8 cellular contexts compared by ENCODE assay signal in the genomic region with DNA sequence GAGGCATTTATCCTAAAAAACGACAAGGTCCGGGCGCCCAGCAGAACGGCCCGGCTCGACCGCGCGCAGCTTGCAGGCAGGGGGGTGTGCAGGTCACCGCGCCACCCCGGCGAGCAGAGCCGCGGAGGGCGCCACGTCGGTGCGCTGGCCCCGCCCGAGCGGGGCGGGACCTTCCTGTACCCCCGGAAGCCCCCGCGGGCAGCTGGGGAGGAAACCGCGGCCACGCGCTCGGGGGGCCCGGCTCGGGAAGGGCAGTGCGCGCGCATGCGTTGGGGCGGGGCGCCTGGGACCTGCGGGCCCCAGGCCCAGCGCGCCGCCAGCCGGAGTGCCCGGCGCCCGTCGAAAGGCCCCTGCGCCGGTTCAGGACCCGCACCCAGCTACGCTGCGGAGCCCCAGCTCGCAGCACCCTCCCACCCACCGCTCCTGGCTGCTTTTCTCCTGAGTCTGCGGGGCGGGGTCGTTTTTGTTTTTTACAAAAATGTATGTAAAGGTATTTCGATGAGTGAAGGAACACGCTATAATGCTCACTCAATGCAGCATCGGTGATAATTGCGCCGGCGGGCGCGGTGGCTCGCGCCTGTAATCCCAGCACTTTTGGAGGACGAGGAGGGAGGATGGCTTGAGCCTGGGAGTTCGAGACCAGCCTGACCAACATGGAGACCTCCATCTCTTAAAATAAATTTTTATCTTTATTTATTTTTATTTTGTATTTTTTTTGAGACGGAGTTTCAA. TPM values are rescaled to one million over a fixed set of nuclear protein-coding genes. Genes with fewer than 3 reads are reported as not detected.
DNase-seq lines count a peak whose midpoint lies in the region; ATAC-seq, FAIRE-seq and TF ChIP-seq lines count a peak whose summit lies in the region.

No MANE protein-coding gene starts in this region.

- CTCF ChIA-PET in AG04450 (lab: Charles Lee): no interaction called here

- peaks cover 3% of the 10 kb centered on the region for H3K27me3 Mint-ChIP-seq in activated T-helper 1 cell treated with anti-CD3 and anti-CD28 coated beads, Interleukin-12 subunit alpha, Interleukin-12 subunit beta, Interleukin-2, Interleukin-4 antibody, amounts not matched to agents 30 ng/mL and 10 ng/mL and 1 ng/mL, durations not matched to agents 14 hours and 24 hours and 36 hours (ENCODE audit: insufficient read depth)

- POLR2A ChIA-PET in AG04450 (lab: Yijun Ruan, JAX): no interaction called here

- H3K9me3 ChIP-seq in AG04450 (ENCODE audit: control insufficient read depth, insufficient read depth, low read length) (no peaks in the 10 kb centered on the region; the same call in 1 of the 2 replicates), MG63 (no peaks in the 10 kb centered on the region), pancreas (no peaks in the 10 kb centered on the region), thymus (ENCODE audit: control insufficient read depth) (no peaks in the 10 kb centered on the region)

- peak overlapping the region; percentile 72 for H3K4me3 Mint-ChIP-seq in activated T-helper 1 cell treated with anti-CD3 and anti-CD28 coated beads, Interleukin-12 subunit alpha, Interleukin-12 subunit beta, Interleukin-2, Interleukin-4 antibody, amounts not matched to agents 30 ng/mL and 10 ng/mL and 1 ng/mL, durations not matched to agents 14 hours and 24 hours and 36 hours

- intact Hi-C loops in activated T-helper 1 cell treated with anti-CD3 and anti-CD28 coated beads, Interleukin-12 subunit alpha, Interleukin-12 subunit beta, Interleukin-2, Interleukin-4 antibody, amounts not matched to agents 30 ng/mL and 10 ng/mL and 1 ng/mL, durations not matched to agents 14 hours and 24 hours and 36 hours (cut with micrococcal nuclease): no loop called here
- intact Hi-C loops in pancreas (cut with DNase I): no loop called here

- H3K4me1 Mint-ChIP-seq in activated T-helper 1 cell treated with anti-CD3 and anti-CD28 coated beads, Interleukin-12 subunit alpha, Interleukin-12 subunit beta, Interleukin-2, Interleukin-4 antibody, amounts not matched to agents 30 ng/mL and 10 ng/mL and 1 ng/mL, durations not matched to agents 14 hours and 24 hours and 36 hours (ENCODE audit: low read depth): peaks cover 8% of the 10 kb centered on the region

- FAIRE-seq in pancreas (lab: Jason Lieb, UNC): no peak

- H3K4me3 ChIP-seq in AG04450 (ENCODE audit: low read depth, low read length): peak overlapping the region; percentile 55
- peak overlapping the region; percentile 53 for H3K4me3 ChIP-seq in MG63
- peak overlapping the region; percentile 48 to 71 for H3K4me3 ChIP-seq in foreskin fibroblast (ENCODE audit: low read depth in 1 of 2, low read length in 2 of 2)
- H3K4me3 ChIP-seq in pancreas: peak overlapping the region; percentile 14 to 50 (median 36)
- peak overlapping the region; percentile 74 for H3K4me3 ChIP-seq in thymus (ENCODE audit: low read length)

- peak; percentile 78 for ATAC-seq in GM19397 (IDR thresholded peaks at IDR 0.05; ENCODE audit: unreplicated experiment)
- ATAC-seq in pancreas: peak; percentile 86 to 92 (median 89)

- H3K9me3 Mint-ChIP-seq in activated T-helper 1 cell treated with anti-CD3 and anti-CD28 coated beads, Interleukin-12 subunit alpha, Interleukin-12 subunit beta, Interleukin-2, Interleukin-4 antibody, amounts not matched to agents 30 ng/mL and 10 ng/mL and 1 ng/mL, durations not matched to agents 14 hours and 24 hours and 36 hours: no peaks in the 10 kb centered on the region

- WGBS in pancreas, 2 donors: 3 to 8% methylated on average over 71 of the region's 71 CpGs
- WGBS in thymus: 3% methylated on average over 71 of the region's 71 CpGs

- H3K27me3 ChIP-seq in AG04450 (ENCODE audit: control insufficient read depth, insufficient read depth, low read length): no peaks in the 10 kb centered on the region
- H3K27me3 ChIP-seq in MG63: no peaks in the 10 kb centered on the region
- H3K27me3 ChIP-seq in pancreas: no peaks in the 10 kb centered on the region
- H3K27me3 ChIP-seq in thymus (ENCODE audit: control insufficient read depth, insufficient read depth): no peaks in the 10 kb centered on the region

- TF ChIP-seq CTCF in AG04450 (IDR thresholded peaks at IDR 0.05; ENCODE audit: low read depth, low read length) (no peak), foreskin fibroblast (IDR thresholded peaks at IDR 0.05; ENCODE audit: low read depth, low read length) (no peak), pancreas (IDR thresholded peaks at IDR 0.05) (no peak)

- H3K36me3 ChIP-seq in MG63 (no peaks in the 10 kb centered on the region), pancreas (no peaks in the 10 kb centered on the region), thymus (ENCODE audit: control insufficient read depth, insufficient read depth) (no peaks in the 10 kb centered on the region)

- H3K4me1 ChIP-seq in pancreas (peaks cover 0 to 5% (median 0%) of the 10 kb centered on the region in 3 donors), thymus (ENCODE audit: control insufficient read depth, insufficient read depth, low read length) (no peaks in the 10 kb centered on the region)

- H3K27ac Mint-ChIP-seq in activated T-helper 1 cell treated with anti-CD3 and anti-CD28 coated beads, Interleukin-12 subunit alpha, Interleukin-12 subunit beta, Interleukin-2, Interleukin-4 antibody, amounts not matched to agents 30 ng/mL and 10 ng/mL and 1 ng/mL, durations not matched to agents 14 hours and 24 hours and 36 hours: peak overlapping the region; percentile 58

- H3K27ac ChIP-seq in AG04450 (ENCODE audit: low read depth, low read length) (no peak overlapping the region), pancreas (peak overlapping the region in 3 of 4 donors; percentile 52 to 69 (median 60)), thymus (ENCODE audit: low read depth) (peak overlapping the region; percentile 91)

- DNase-seq in AG04450 (ENCODE audit: low read depth, low spot score): no peak
- DNase-seq in MG63: peak; percentile 87
- peak; percentile 81 for DNase-seq in activated T-helper 1 cell treated with anti-CD3 and anti-CD28 coated beads, Interleukin-12 subunit alpha, Interleukin-12 subunit beta, Interleukin-2, Interleukin-4 antibody, amounts not matched to agents 30 ng/mL and 10 ng/mL and 1 ng/mL, durations not matched to agents 14 hours and 24 hours and 36 hours (ENCODE audit: low spot score)
- DNase-seq in foreskin fibroblast: peak; percentile 66 to 86
- DNase-seq in pancreas: peak; percentile 64 to 83 (median 71)
- DNase-seq in superior temporal gyrus (ENCODE audit: extremely low spot score): no peak

- H3K36me3 Mint-ChIP-seq in activated T-helper 1 cell treated with anti-CD3 and anti-CD28 coated beads, Interleukin-12 subunit alpha, Interleukin-12 subunit beta, Interleukin-2, Interleukin-4 antibody, amounts not matched to agents 30 ng/mL and 10 ng/mL and 1 ng/mL, durations not matched to agents 14 hours and 24 hours and 36 hours (ENCODE audit: low read depth): no peaks in the 10 kb centered on the region

RNA-seq across cellular contexts. Expression of gene POMC, which starts 47.7 kb away (rescaled TPM):
- polyA plus RNA-seq in AG04450 (2011; rRNA removed) (not detected in 2 replicates), pancreas (10 to 100 TPM in 1 of 2 donors, 1 to 10 TPM in 1; 8.2 to 12.0 TPM), thymus (20.3 TPM)
- not detected in 2 replicates for polyA minus RNA-seq in AG04450 (2011; rRNA and poly(A)+ RNA removed)
- total RNA-seq in MG63 (2014; rRNA removed; shearing (Covaris generic); ENCODE audit: low replicate concordance): not detected in 2 replicates
- total RNA-seq in activated T-helper 1 cell treated with anti-CD3 and anti-CD28 coated beads, Interleukin-12 subunit alpha, Interleukin-12 subunit beta, Interleukin-2, Interleukin-4 antibody, amounts not matched to agents 30 ng/mL and 10 ng/mL and 1 ng/mL, durations not matched to agents 14 hours and 24 hours and 36 hours: 5.0 and 5.9 TPM in 2 replicates
- total RNA-seq in pancreas: 10 to 100 TPM in 1 of 6 donors, 1 to 10 TPM in 5; 2.4 to 13.5 (median 5.7) TPM

Comparison
In these comparisons a context has a peak if more than half of its experiments do, and no peak if none do; other contexts are left out.
1. DNase-seq: peak in MG63 (single experiment), activated T-helper 1 cell treated with anti-CD3 and anti-CD28 coated beads, Interleukin-12 subunit alpha, Interleukin-12 subunit beta, Interleukin-2, Interleukin-4 antibody, amounts not matched to agents 30 ng/mL and 10 ng/mL and 1 ng/mL, durations not matched to agents 14 hours and 24 hours and 36 hours (single experiment), foreskin fibroblast (2 of 2) and pancreas (6 of 6); none in AG04450 (single experiment) and superior temporal gyrus (single experiment).
2. Peak in every context shown above with its lines, with median percentiles within 50 percentile points of each other: H3K4me3 ChIP-seq.